Comparison of ENCODE assay signal across 1 cellular context in genomic region chrX:23980063-23980462, GRCh38.
A peak's percentile ranks its signal among the peaks of the same experiment; 100 is the strongest.
TF ChIP-seq lines count a peak whose summit lies in the region.

No MANE protein-coding gene starts in this region.

TF ChIP-seq in HEK293, 187 proteins besides CTCF, POLR2A, EP300 and RAD21 (continued from another document):
- TF ChIP-seq ZNF341 (tag by site-specific recombination; IDR thresholded peaks at IDR 0.05; ENCODE audit: low read depth) (peak; percentile 82), ZBTB48 (tag by site-specific recombination; IDR thresholded peaks at IDR 0.05) (0 out of 2 replicates have a peak, but pooled peaks have one; percentile 56), ZNF830 (tag by site-specific recombination; IDR thresholded peaks at IDR 0.05; ENCODE audit: low read depth) (no peak), GLIS1 (tag by site-specific recombination; IDR thresholded peaks at IDR 0.05) (no peak), ZNF626 (tag by site-specific recombination; IDR thresholded peaks at IDR 0.05) (no peak), PRDM4 (tag by site-specific recombination; IDR thresholded peaks at IDR 0.05) (no peak), PATZ1 (tag by site-specific recombination; IDR thresholded peaks at IDR 0.05) (0 out of 2 replicates have a peak, but pooled peaks have one; percentile 23), ZNF776 (tag by site-specific recombination; IDR thresholded peaks at IDR 0.05; ENCODE audit: borderline replicate concordance) (no peak), ZNF449 (tag by site-specific recombination; IDR thresholded peaks at IDR 0.05) (no peak), ZNF596 (tag by site-specific recombination; IDR thresholded peaks at IDR 0.05) (no peak), ZXDB (tag by site-specific recombination; IDR thresholded peaks at IDR 0.05) (no peak), PRDM1 (tag by site-specific recombination; IDR thresholded peaks at IDR 0.05) (no peak), ZNF560 (tag by site-specific recombination; IDR thresholded peaks at IDR 0.05; ENCODE audit: borderline replicate concordance) (no peak), RBAK (tag by site-specific recombination; IDR thresholded peaks at IDR 0.05) (no peak), ZSCAN30 (tag by site-specific recombination; IDR thresholded peaks at IDR 0.05) (0 out of 2 replicates have a peak, but pooled peaks have one; percentile 10), ZNF600 (tag by site-specific recombination; IDR thresholded peaks at IDR 0.05) (peak; percentile 51; the same call in 1 of the 2 replicates), ZNF18 (tag by site-specific recombination; IDR thresholded peaks at IDR 0.05) (no peak), ZSCAN16 (tag by site-specific recombination; IDR thresholded peaks at IDR 0.05) (no peak), ZBTB1 (tag by site-specific recombination; IDR thresholded peaks at IDR 0.05) (no peak), ZBTB17 (tag by site-specific recombination; IDR thresholded peaks at IDR 0.05) (peak; percentile 50; the same call in 1 of the 2 replicates), ZBTB8A (tag by site-specific recombination; IDR thresholded peaks at IDR 0.05) (no peak), ZNF302 (tag by site-specific recombination; IDR thresholded peaks at IDR 0.05; ENCODE audit: low read depth) (no peak), ZNF473 (tag by site-specific recombination; IDR thresholded peaks at IDR 0.05) (no peak), ZNF10 (tag by site-specific recombination; IDR thresholded peaks at IDR 0.05) (0 out of 2 replicates have a peak, but pooled peaks have one; percentile 55), IKZF3 (tag by site-specific recombination; IDR thresholded peaks at IDR 0.05) (peak; percentile 88)
- TF ChIP-seq, protein P1, sequence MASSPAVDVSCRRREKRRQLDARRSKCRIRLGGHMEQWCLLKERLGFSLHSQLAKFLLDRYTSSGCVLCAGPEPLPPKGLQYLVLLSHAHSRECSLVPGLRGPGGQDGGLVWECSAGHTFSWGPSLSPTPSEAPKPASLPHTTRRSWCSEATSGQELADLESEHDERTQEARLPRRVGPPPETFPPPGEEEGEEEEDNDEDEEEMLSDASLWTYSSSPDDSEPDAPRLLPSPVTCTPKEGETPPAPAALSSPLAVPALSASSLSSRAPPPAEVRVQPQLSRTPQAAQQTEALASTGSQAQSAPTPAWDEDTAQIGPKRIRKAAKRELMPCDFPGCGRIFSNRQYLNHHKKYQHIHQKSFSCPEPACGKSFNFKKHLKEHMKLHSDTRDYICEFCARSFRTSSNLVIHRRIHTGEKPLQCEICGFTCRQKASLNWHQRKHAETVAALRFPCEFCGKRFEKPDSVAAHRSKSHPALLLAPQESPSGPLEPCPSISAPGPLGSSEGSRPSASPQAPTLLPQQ (tag by site-specific recombination; IDR thresholded peaks at IDR 0.05), result no peak
- TF ChIP-seq, protein P2, sequence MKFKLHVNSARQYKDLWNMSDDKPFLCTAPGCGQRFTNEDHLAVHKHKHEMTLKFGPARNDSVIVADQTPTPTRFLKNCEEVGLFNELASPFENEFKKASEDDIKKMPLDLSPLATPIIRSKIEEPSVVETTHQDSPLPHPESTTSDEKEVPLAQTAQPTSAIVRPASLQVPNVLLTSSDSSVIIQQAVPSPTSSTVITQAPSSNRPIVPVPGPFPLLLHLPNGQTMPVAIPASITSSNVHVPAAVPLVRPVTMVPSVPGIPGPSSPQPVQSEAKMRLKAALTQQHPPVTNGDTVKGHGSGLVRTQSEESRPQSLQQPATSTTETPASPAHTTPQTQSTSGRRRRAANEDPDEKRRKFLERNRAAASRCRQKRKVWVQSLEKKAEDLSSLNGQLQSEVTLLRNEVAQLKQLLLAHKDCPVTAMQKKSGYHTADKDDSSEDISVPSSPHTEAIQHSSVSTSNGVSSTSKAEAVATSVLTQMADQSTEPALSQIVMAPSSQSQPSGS (tag by site-specific recombination; IDR thresholded peaks at IDR 0.05; ENCODE audit: low read depth), result no peak
- TF ChIP-seq, protein P3, sequence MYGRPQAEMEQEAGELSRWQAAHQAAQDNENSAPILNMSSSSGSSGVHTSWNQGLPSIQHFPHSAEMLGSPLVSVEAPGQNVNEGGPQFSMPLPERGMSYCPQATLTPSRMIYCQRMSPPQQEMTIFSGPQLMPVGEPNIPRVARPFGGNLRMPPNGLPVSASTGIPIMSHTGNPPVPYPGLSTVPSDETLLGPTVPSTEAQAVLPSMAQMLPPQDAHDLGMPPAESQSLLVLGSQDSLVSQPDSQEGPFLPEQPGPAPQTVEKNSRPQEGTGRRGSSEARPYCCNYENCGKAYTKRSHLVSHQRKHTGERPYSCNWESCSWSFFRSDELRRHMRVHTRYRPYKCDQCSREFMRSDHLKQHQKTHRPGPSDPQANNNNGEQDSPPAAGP (tag by site-specific recombination; IDR thresholded peaks at IDR 0.05), result no peak
